ENCODE assay signal across 13 cellular contexts in the genomic region with DNA sequence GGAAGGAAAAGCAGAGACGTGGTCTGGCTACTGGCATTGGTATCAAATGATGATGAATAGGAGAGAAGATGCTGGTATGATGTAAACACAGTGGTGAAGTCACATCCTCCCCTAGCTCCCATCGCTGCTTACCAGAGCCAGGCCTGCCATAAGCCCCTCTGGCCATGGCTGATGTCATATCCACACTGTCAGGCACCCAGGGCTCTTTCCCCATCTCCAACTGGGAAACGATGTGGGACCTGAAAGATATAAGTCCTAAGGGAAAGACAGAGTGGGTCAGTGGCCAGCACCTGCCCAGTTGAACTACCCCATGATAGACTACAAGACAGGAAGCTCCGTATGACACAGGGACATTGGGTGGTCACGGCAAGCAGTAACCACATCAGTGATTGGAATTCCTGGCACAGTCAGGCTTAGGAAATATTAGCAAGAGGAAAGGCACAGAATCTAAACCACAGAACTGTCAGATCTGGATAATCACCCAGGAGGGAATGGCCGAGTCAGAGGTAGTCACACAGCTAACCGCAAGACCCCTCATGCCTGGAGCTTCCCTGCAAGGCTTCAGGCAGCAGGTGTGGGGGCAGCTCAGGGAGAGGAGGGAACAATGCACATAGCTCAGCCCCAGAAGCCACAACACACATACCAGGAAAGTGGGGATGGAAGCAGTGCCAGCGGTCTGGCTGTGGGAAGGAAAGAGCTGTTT. TPM values are rescaled to one million over a fixed set of nuclear protein-coding genes. Genes with fewer than 3 reads are reported as not detected.
DNase-seq lines count a peak whose midpoint lies in the region; ATAC-seq and TF ChIP-seq lines count a peak whose summit lies in the region.
"Had no signal": no experiment of that assay in that cellular context is flagged by ENCODE, and none has a peak within 500 bp of the region (broad histone marks: within the 10 kb centered on the region; RNA-seq: fewer than 3 reads in every experiment).

No MANE protein-coding gene starts in this region.

- no peak overlapping the region for H3K27ac ChIP-seq in subcutaneous abdominal adipose tissue (ENCODE audit: low read depth, low read length)

- H3K27me3 ChIP-seq in subcutaneous abdominal adipose tissue (ENCODE audit: control insufficient read depth in 5 of 5, insufficient read depth in 4 of 5, low read length in 5 of 5): peaks cover 0 to 5% (median 0%) of the 10 kb centered on the region in 5 donors
- H3K27me3 ChIP-seq: BE2C had no signal

- no peak overlapping the region for H3K9ac ChIP-seq in subcutaneous abdominal adipose tissue (ENCODE audit: low read length in 5 of 5)

- peaks cover 15 to 49% (median 47%) of the 10 kb centered on the region in 5 donors for H3K36me3 ChIP-seq in subcutaneous abdominal adipose tissue (ENCODE audit: control insufficient read depth in 5 of 5, insufficient read depth in 5 of 5, low read length in 5 of 5)

- H3K9me3 ChIP-seq in subcutaneous abdominal adipose tissue (ENCODE audit: control insufficient read depth in 5 of 5, low read length in 5 of 5): peaks cover 37 to 69% (median 60%) of the 10 kb centered on the region in 5 donors

- H3K27ac Mint-ChIP-seq in activated naive CD8-positive, alpha-beta T cell: peak overlapping the region; percentile 22
- H3K27ac Mint-ChIP-seq in activated naive CD8-positive, alpha-beta T cell treated with anti-CD3 and anti-CD28 coated beads, Interleukin-2, amount 50 U/mL, for 24 hours: no peak overlapping the region

- peaks cover 59% of the 10 kb centered on the region for H3K36me3 Mint-ChIP-seq in activated naive CD8-positive, alpha-beta T cell
- peaks cover 75% of the 10 kb centered on the region for H3K36me3 Mint-ChIP-seq in activated naive CD8-positive, alpha-beta T cell treated with anti-CD3 and anti-CD28 coated beads, Interleukin-2, amount 50 U/mL, for 24 hours (ENCODE audit: low read depth)

- peaks cover 17 to 27% (median 26%) of the 10 kb centered on the region in 5 donors for H3K4me1 ChIP-seq in subcutaneous abdominal adipose tissue (ENCODE audit: control insufficient read depth in 5 of 5, insufficient read depth in 5 of 5, low read length in 5 of 5)
- H3K4me1 ChIP-seq: BE2C had no signal

- no peaks in the 10 kb centered on the region for H3K27me3 Mint-ChIP-seq in activated naive CD8-positive, alpha-beta T cell
- H3K27me3 Mint-ChIP-seq in activated naive CD8-positive, alpha-beta T cell treated with anti-CD3 and anti-CD28 coated beads, Interleukin-2, amount 50 U/mL, for 24 hours: no peaks in the 10 kb centered on the region

- TF ChIP-seq CTCF in fibroblast of pulmonary artery (IDR thresholded peaks at IDR 0.05; ENCODE audit: low read length, missing control alignments): no peak

- no peak for ATAC-seq in activated naive CD8-positive, alpha-beta T cell treated with anti-CD3 and anti-CD28 coated beads, Interleukin-2, amount 50 U/mL, for 24 hours
- ATAC-seq in GM18502 (IDR thresholded peaks at IDR 0.05; ENCODE audit: poor library complexity, unreplicated experiment): no peak
- ATAC-seq in HG03354 (IDR thresholded peaks at IDR 0.05; ENCODE audit: poor library complexity, severe bottlenecking, unreplicated experiment): no peak

- peaks cover 28% of the 10 kb centered on the region for H3K4me1 Mint-ChIP-seq in activated naive CD8-positive, alpha-beta T cell (ENCODE audit: low read depth)
- peaks cover 20% of the 10 kb centered on the region for H3K4me1 Mint-ChIP-seq in activated naive CD8-positive, alpha-beta T cell treated with anti-CD3 and anti-CD28 coated beads, Interleukin-2, amount 50 U/mL, for 24 hours

- no peak for DNase-seq in activated naive CD8-positive, alpha-beta T cell treated with anti-CD3 and anti-CD28 coated beads, Interleukin-2, amount 50 U/mL, for 24 hours
- DNase-seq in RPMI7951 (ENCODE audit: low read depth) (peak; percentile 100), fibroblast of pulmonary artery (ENCODE audit: low read depth) (peak; percentile 65)
- DNase-seq in stimulated activated CD8-positive, alpha-beta memory T cell treated with anti-CD3 and anti-CD28 coated beads, Interleukin-4, amount 100 ng/mL, for 48 hours: no peak
- DNase-seq: BE2C, caudate nucleus, NCI-H1092, NCI-H774, nucleus accumbens had no signal

- H3K4me3 ChIP-seq in fibroblast of pulmonary artery (replicated peaks; ENCODE audit: low read depth, low read length): no peak overlapping the region
- peak overlapping the region; percentile 32 to 89 (median 64) for H3K4me3 ChIP-seq in subcutaneous abdominal adipose tissue (ENCODE audit: low read depth in 1 of 5, low read length in 5 of 5)

- H3K9me3 Mint-ChIP-seq in activated naive CD8-positive, alpha-beta T cell (ENCODE audit: low read depth): peaks cover 22% of the 10 kb centered on the region
- H3K9me3 Mint-ChIP-seq in activated naive CD8-positive, alpha-beta T cell treated with anti-CD3 and anti-CD28 coated beads, Interleukin-2, amount 50 U/mL, for 24 hours: peaks cover 58% of the 10 kb centered on the region

- H3K4me3 Mint-ChIP-seq in activated naive CD8-positive, alpha-beta T cell: peak overlapping the region; percentile 46
- no peak overlapping the region for H3K4me3 Mint-ChIP-seq in activated naive CD8-positive, alpha-beta T cell treated with anti-CD3 and anti-CD28 coated beads, Interleukin-2, amount 50 U/mL, for 24 hours

RNA-seq across cellular contexts. Expression of gene ZNF792, which starts 3.8 kb away (rescaled TPM):
- total RNA-seq in RPMI7951 (2014; rRNA removed; shearing (Covaris generic)): 7.2 and 7.4 TPM in 2 replicates

RNA-seq across cellular contexts. Expression of gene ZNF30, which starts 33.6 kb away (rescaled TPM):
- total RNA-seq in RPMI7951 (2014; rRNA removed; shearing (Covaris generic)): 4.1 and 4.5 TPM in 2 replicates

RNA-seq across cellular contexts. Expression of gene GRAMD1A, which starts 39.9 kb away (rescaled TPM):
- total RNA-seq in RPMI7951 (2014; rRNA removed; shearing (Covaris generic)): 18.0 and 21.9 TPM in 2 replicates

Comparison
In these comparisons a context has a peak if more than half of its experiments do, and no peak if none do; other contexts are left out.
1. DNase-seq: peak in RPMI7951 (single experiment) and fibroblast of pulmonary artery (single experiment); none in activated naive CD8-positive, alpha-beta T cell treated with anti-CD3 and anti-CD28 coated beads, Interleukin-2, amount 50 U/mL, for 24 hours (single experiment) and stimulated activated CD8-positive, alpha-beta memory T cell treated with anti-CD3 and anti-CD28 coated beads, Interleukin-4, amount 100 ng/mL, for 48 hours (single experiment).